In genomic region chr9:111037744-111038335, GRCh38 we compare ENCODE assay signal across 8 cellular contexts. TPM values are rescaled to one million over a fixed set of nuclear protein-coding genes. Genes with fewer than 3 reads are reported as not detected.
DNase-seq lines count a peak whose midpoint lies in the region; ATAC-seq and TF ChIP-seq lines count a peak whose summit lies in the region.

No MANE protein-coding gene starts in this region.

- DNase-seq in COLO668 (lab: John Stamatoyannopoulos, UW; ENCODE audit: unreplicated experiment) (peak; percentile 80), GM23248 (peak; percentile 71), Panc1 (ENCODE audit: low read depth, low spot score) (no peak), fibroblast of lung (ENCODE audit: low read depth in 2 of 2) (peak; percentile 31 to 44), NCI-H1105 treated with DMSO at 0.1 percent for 48 hours (lab: John Stamatoyannopoulos, UW) (no peak), putamen (ENCODE audit: low spot score) (no peak)

- no peaks in the 10 kb centered on the region for H3K27me3 ChIP-seq in GM23248 (replicated peaks; ENCODE audit: insufficient read depth)
- H3K27me3 ChIP-seq in Panc1 (ENCODE audit: control insufficient read depth, insufficient read depth, low read length): no peaks in the 10 kb centered on the region
- H3K27me3 ChIP-seq in fibroblast of lung (ENCODE audit: control insufficient read depth, insufficient read depth, low read length): no peaks in the 10 kb centered on the region

- peaks cover 43% of the 10 kb centered on the region for H3K4me1 Mint-ChIP-seq in nephron

- peak overlapping the region; percentile 89 to 91 (median 89) for H3K4me3 Mint-ChIP-seq in nephron

- H3K9me3 ChIP-seq in GM23248 (ENCODE audit: low read depth) (no peaks in the 10 kb centered on the region), Panc1 (ENCODE audit: control insufficient read depth, insufficient read depth, low read depth, low read length) (no peaks in the 10 kb centered on the region), fibroblast of lung (ENCODE audit: control insufficient read depth, insufficient read depth, low read depth, low read length) (no peaks in the 10 kb centered on the region)

- no TSS peak for BruUV-seq in Panc1 (replicated peaks; lab: Mats Ljungman, UMichigan)

- H2AFZ ChIP-seq in GM23248: peak overlapping the region; percentile 78
- no peak overlapping the region for H2AFZ ChIP-seq in fibroblast of lung (ENCODE audit: low read length)

- H3K9ac ChIP-seq in GM23248 (peak overlapping the region; percentile 93), fibroblast of lung (ENCODE audit: insufficient read depth, low read length) (peak overlapping the region; percentile 77)

- ATAC-seq in Panc1: peak; percentile 76
- ATAC-seq in GM21367 (IDR thresholded peaks at IDR 0.05; ENCODE audit: unreplicated experiment): no peak

- H4K20me1 ChIP-seq in GM23248 (ENCODE audit: insufficient read depth) (no peaks in the 10 kb centered on the region), fibroblast of lung (ENCODE audit: control insufficient read depth, extremely low read depth, insufficient read depth, low read length) (no peaks in the 10 kb centered on the region)

- H3K4me1 ChIP-seq in GM23248 (ENCODE audit: insufficient read depth) (peaks cover 29% of the 10 kb centered on the region), Panc1 (ENCODE audit: control insufficient read depth, insufficient read depth, low read length) (peaks cover 8% of the 10 kb centered on the region), fibroblast of lung (ENCODE audit: control insufficient read depth, extremely low read depth, insufficient read depth, low read length) (peaks cover 10% of the 10 kb centered on the region)

- in situ Hi-C loops in GM23248 (cut with MboI): loop anchor here (10.0 kb wide), 1 partner anchor 383 kb away; no protein-coding TSS in a partner anchor
- in situ Hi-C loops in Panc1 (cut with HindIII; ENCODE audit: low pct_unique_long_range_greater_than_20kb, low sequenced_read_pairs): no loop called here

- peaks cover 49% of the 10 kb centered on the region for H3K79me2 ChIP-seq in GM23248 (ENCODE audit: insufficient read depth)
- peaks cover 55% of the 10 kb centered on the region for H3K79me2 ChIP-seq in fibroblast of lung (ENCODE audit: control insufficient read depth, insufficient read depth, low read length)

- H3K4me2 ChIP-seq in GM23248 (ENCODE audit: unreplicated experiment) (peak overlapping the region; percentile 89), fibroblast of lung (ENCODE audit: extremely low read depth, insufficient read depth, low read length) (peak overlapping the region; percentile 3)

- intact Hi-C loops in Panc1 (cut with micrococcal nuclease; ENCODE audit: unreplicated experiment): loop anchor here (5.0 kb wide), 1 partner anchor 259 kb away; no protein-coding TSS in a partner anchor

- H3K27me3 Mint-ChIP-seq in nephron (ENCODE audit: low read depth): no peaks in the 10 kb centered on the region

- H3K27ac Mint-ChIP-seq in nephron: peak overlapping the region; percentile 90 to 95 (median 91)

- POLR2A ChIA-PET in Panc1 (lab: Charles Lee): no interaction called here

- peak overlapping the region; percentile 81 for H3K27ac ChIP-seq in GM23248
- peak overlapping the region; percentile 73; the same call in 1 of the 2 replicates for H3K27ac ChIP-seq in Panc1 (ENCODE audit: low read length)
- H3K27ac ChIP-seq in fibroblast of lung (ENCODE audit: insufficient read depth, low read length): peak overlapping the region; percentile 66

- TF ChIP-seq CTCF in Panc1 (IDR thresholded peaks at IDR 0.05): peak; percentile 51
- TF ChIP-seq CTCF in fibroblast of lung (conservative IDR thresholded peaks at IDR 0.05 in 1 of 2, IDR thresholded peaks at IDR 0.05 in 1 of 2; ENCODE audit: low read depth in 1 of 2, low read length in 2 of 2): peak in 1 of 2 donors; percentile 10
- TF ChIP-seq CTCF in nephron (IDR thresholded peaks at IDR 0.05; ENCODE audit: unreplicated experiment in 3 of 3): peak; percentile 16 to 52 (median 28)

- peaks cover 43% of the 10 kb centered on the region for H3F3A ChIP-seq in GM23248 (ENCODE audit: insufficient read depth)

- CTCF ChIA-PET in Panc1 (lab: Charles Lee): no interaction called here

- H3K9me2 ChIP-seq in GM23248 (ENCODE audit: insufficient read depth): no peaks in the 10 kb centered on the region

- no peaks in the 10 kb centered on the region for H3K9me3 Mint-ChIP-seq in nephron

- no peaks in the 10 kb centered on the region for H3K36me3 Mint-ChIP-seq in nephron (ENCODE audit: low read depth)

- no peaks in the 10 kb centered on the region for H3K36me3 ChIP-seq in GM23248 (ENCODE audit: low read depth)
- H3K36me3 ChIP-seq in Panc1 (ENCODE audit: control insufficient read depth, insufficient read depth, low read length): no peaks in the 10 kb centered on the region; the same call in 1 of the 2 replicates
- no peaks in the 10 kb centered on the region for H3K36me3 ChIP-seq in fibroblast of lung (ENCODE audit: control insufficient read depth, insufficient read depth, low read length)

- 0 to 3% methylated on average over 31 to 53 of the region's 82 CpGs for WGBS in GM23248 (ENCODE audit: low coverage in 1 of 2, low lambda C conversion rate in 2 of 2, missing lambda C conversion rate in 2 of 2), 2 experiments

- H3K4me3 ChIP-seq in GM23248: peak overlapping the region; percentile 95
- peak overlapping the region; percentile 55 to 73 for H3K4me3 ChIP-seq in Panc1 (ENCODE audit: low read depth in 2 of 2, low read length in 2 of 2)
- peak overlapping the region; percentile 52 to 94 (median 72) for H3K4me3 ChIP-seq in fibroblast of lung (replicated peaks in 1 of 4; ENCODE audit: control extremely low read depth in 1 of 4, insufficient read depth in 1 of 4, low read depth in 3 of 4, low read length in 4 of 4)

RNA-seq across cellular contexts. Expression of gene LPAR1, which starts 0.4 kb away (rescaled TPM):
- total RNA-seq in GM23248 (2014; rRNA removed; shearing (Covaris generic)): 90.3 and 90.8 TPM in 2 replicates
- 40.1 and 45.7 TPM in 2 replicates for polyA plus RNA-seq in GM23248 (2016; fragmentation: Nextera tagmentation; extraction: Ambion mirVana)
- total RNA-seq in Panc1 (2021; ENCODE audit: unreplicated experiment): 11.0 TPM
- 4.8 TPM for polyA plus RNA-seq in Panc1 (2012; ENCODE audit: insufficient read length)
- 146 and 222 TPM in 2 replicates for total RNA-seq in fibroblast of lung
- 240 and 378 TPM in 2 replicates for polyA plus RNA-seq in fibroblast of lung
- polyA plus RNA-seq in fibroblast of lung (2012): 135 and 195 TPM in 2 replicates
- 375 and 593 TPM in 2 replicates for polyA minus RNA-seq in fibroblast of lung (ENCODE audit: low replicate concordance)

Comparison
In these comparisons a context has a peak if more than half of its experiments do, and no peak if none do; other contexts are left out.
1. DNase-seq: peak in COLO668 (single experiment), GM23248 (single experiment) and fibroblast of lung (2 of 2); none in Panc1 (single experiment), NCI-H1105 treated with DMSO at 0.1 percent for 48 hours (single experiment) and putamen (single experiment).
2. Peak in every context shown above with its lines, with median percentiles within 50 percentile points of each other: H3K27ac ChIP-seq and H3K4me3 ChIP-seq.